In the genomic region with DNA sequence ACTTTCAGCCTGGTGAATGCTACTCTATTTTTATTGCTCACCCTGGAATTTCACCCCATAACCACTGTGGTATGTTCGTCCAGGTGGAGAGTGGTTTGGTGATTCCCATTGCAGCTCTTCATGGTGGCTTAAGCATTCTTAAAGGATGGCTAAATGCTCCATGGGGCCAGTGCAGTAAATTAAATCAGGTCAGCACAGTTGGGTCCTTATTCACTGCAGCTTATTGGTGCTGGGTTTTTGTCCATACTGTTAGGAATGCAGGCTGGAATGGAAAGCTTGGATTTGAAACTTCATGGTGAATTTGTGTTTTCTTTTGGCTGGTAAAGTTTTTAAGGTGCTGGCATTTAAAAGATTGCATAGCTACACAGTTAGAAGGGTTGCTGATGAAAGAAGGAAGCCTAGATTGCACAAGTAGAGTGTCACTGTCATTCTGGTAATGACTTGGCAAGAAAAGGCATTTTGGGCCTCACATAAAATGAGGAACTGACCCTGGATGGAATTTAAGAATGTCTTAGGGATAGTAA, we compare ENCODE assay signal across 8 cellular contexts. TPM values are rescaled to one million over a fixed set of nuclear protein-coding genes. Genes with fewer than 3 reads are reported as not detected.
A peak's percentile ranks its signal among the peaks of the same experiment; 100 is the strongest.
DNase-seq lines count a peak whose midpoint lies in the region; TF ChIP-seq lines count a peak whose summit lies in the region.

No MANE protein-coding gene starts in this region.

- DNase-seq in AG20443 (ENCODE audit: low spot score) (peak; percentile 77), GM20000 (ENCODE audit: low spot score) (peak; percentile 9), HK-2 (ENCODE audit: unreplicated experiment) (peak; percentile 16), astrocyte of the spinal cord (ENCODE audit: low read depth, low spot score) (peak; percentile 96), cerebellar nuclear complex (lab: John Stamatoyannopoulos, UW) (no peak), prostate gland (ENCODE audit: low spot score) (no peak)
- no peak for DNase-seq in effector memory CD4-positive, alpha-beta T cell

- no peak overlapping the region for H3K4me3 ChIP-seq in astrocyte of the spinal cord (ENCODE audit: low read depth, low read length)
- H3K4me3 ChIP-seq in neutrophil (ENCODE audit: low read depth in 1 of 2, low read length in 1 of 2): peak overlapping the region; percentile 44 to 54
- no peak overlapping the region for H3K4me3 ChIP-seq in effector memory CD4-positive, alpha-beta T cell (ENCODE audit: insufficient read depth, low read depth, low read length, poor library complexity, severe bottlenecking)
- H3K4me3 ChIP-seq in prostate gland: no peak overlapping the region

- in situ Hi-C loops in astrocyte of the spinal cord (cut with HindIII; ENCODE audit: low sequenced_read_pairs): no loop called here

- H3K9me3 ChIP-seq in neutrophil (no peaks in the 10 kb centered on the region), prostate gland (no peaks in the 10 kb centered on the region)
- no peaks in the 10 kb centered on the region for H3K9me3 ChIP-seq in effector memory CD4-positive, alpha-beta T cell (ENCODE audit: control insufficient read depth, low read length)

- WGBS in prostate gland: 68% methylated on average over 1 of the region's 1 CpG

- H3K4me1 ChIP-seq in neutrophil (ENCODE audit: control insufficient read depth in 1 of 2, insufficient read depth in 1 of 2, low read depth in 1 of 2, low read length in 1 of 2) (peaks cover 81 to 83% of the 10 kb centered on the region in 2 experiments), prostate gland (replicated peaks) (no peaks in the 10 kb centered on the region)
- peaks cover 5% of the 10 kb centered on the region for H3K4me1 ChIP-seq in effector memory CD4-positive, alpha-beta T cell (ENCODE audit: control insufficient read depth, insufficient read depth, low read length, poor library complexity, severe bottlenecking)

- no peaks in the 10 kb centered on the region for H3K27me3 ChIP-seq in neutrophil
- no peaks in the 10 kb centered on the region for H3K27me3 ChIP-seq in effector memory CD4-positive, alpha-beta T cell (replicated peaks; ENCODE audit: control insufficient read depth, insufficient read depth, low read length, poor library complexity, severe bottlenecking)
- H3K27me3 ChIP-seq in prostate gland (replicated peaks; ENCODE audit: insufficient read depth): no peaks in the 10 kb centered on the region

- H3K27ac ChIP-seq in neutrophil (peak overlapping the region; percentile 92), prostate gland (no peak overlapping the region)
- H3K27ac ChIP-seq in effector memory CD4-positive, alpha-beta T cell (ENCODE audit: insufficient read depth, low read length, poor library complexity, severe bottlenecking): no peak overlapping the region

- intact Hi-C loops in prostate gland (cut with DNase I): no loop called here

- TF ChIP-seq CTCF in GM20000 (IDR thresholded peaks at IDR 0.05; ENCODE audit: extremely low read depth, missing control alignments): no peak
- TF ChIP-seq CTCF in astrocyte of the spinal cord (IDR thresholded peaks at IDR 0.05; ENCODE audit: low read depth, low read length): no peak
- no peak for TF ChIP-seq CTCF in neutrophil (IDR thresholded peaks at IDR 0.05)
- TF ChIP-seq CTCF in prostate gland (IDR thresholded peaks at IDR 0.05): no peak

- TF ChIP-seq POLR2A in prostate gland (IDR thresholded peaks at IDR 0.05): no peak

- H3K36me3 ChIP-seq in neutrophil (no peaks in the 10 kb centered on the region), prostate gland (no peaks in the 10 kb centered on the region)
- no peaks in the 10 kb centered on the region for H3K36me3 ChIP-seq in effector memory CD4-positive, alpha-beta T cell (ENCODE audit: control insufficient read depth, insufficient read depth, low read length)

RNA-seq across cellular contexts. Expression of a gene that starts 39.4 kb away (rescaled TPM):
- total RNA-seq in prostate gland: 100 to 1,000 TPM in 1 of 2 donors, 1 to 10 TPM in 1; 9.7 to 130 TPM

Comparison
In these comparisons a context has a peak if more than half of its experiments do, and no peak if none do; other contexts are left out.
1. DNase-seq: peak in AG20443 (single experiment), GM20000 (single experiment), HK-2 (single experiment) and astrocyte of the spinal cord (single experiment); none in cerebellar nuclear complex (0 of 2), effector memory CD4-positive, alpha-beta T cell (0 of 3) and prostate gland (single experiment).
2. H3K4me3 ChIP-seq: peak in neutrophil (2 of 2); none in astrocyte of the spinal cord (single experiment), effector memory CD4-positive, alpha-beta T cell (single experiment) and prostate gland (0 of 2).